ENCODE assay signal across 8 cellular contexts in the genomic region with DNA sequence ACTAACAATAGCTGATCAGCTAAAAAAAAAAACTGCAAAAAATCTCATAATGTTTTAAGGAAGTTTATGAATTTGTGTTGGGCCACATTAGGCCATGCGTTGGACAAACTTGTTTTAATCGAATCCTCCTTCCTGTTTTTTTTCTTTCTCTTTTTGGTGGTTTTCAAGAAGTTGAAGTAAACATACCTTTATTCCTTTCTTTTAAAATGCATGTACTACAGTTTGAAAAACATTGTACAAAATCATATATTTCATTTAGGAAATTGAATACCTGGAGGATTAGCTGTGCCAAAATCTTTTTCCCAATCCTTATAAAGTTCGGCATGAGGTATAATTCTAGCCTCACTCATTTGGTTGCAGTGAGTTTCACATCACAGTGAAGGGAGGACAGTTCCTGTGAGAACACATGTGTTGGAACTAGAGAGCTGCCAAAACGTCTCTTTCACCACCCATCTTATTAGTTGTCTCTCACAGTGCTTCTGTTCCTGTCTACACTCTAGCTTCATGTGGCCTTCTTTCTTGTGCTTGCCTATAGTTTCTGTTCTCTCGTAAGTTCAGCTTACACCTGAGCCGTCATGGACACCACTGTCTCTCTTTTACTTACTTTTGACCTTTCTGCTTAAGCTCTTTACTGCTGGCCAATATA. TPM values are rescaled to one million over a fixed set of nuclear protein-coding genes. Genes with fewer than 3 reads are reported as not detected.
DNase-seq lines count a peak whose midpoint lies in the region; ATAC-seq and TF ChIP-seq lines count a peak whose summit lies in the region.

No MANE protein-coding gene starts in this region.

- ATAC-seq in GM19452 (IDR thresholded peaks at IDR 0.05; ENCODE audit: unreplicated experiment) (peak; percentile 74), HG03432 (IDR thresholded peaks at IDR 0.05; ENCODE audit: unreplicated experiment) (peak; percentile 82), T-cell (replicated peaks in 1 of 4) (peak; percentile 83 to 91 (median 86)), right cardiac atrium (peak; percentile 69 to 74)

- DNase-seq in ELR (ENCODE audit: low read depth) (peak; percentile 40), T-cell (peak in 16 of 34 experiments; percentile 1 to 31 (median 15)), right cardiac atrium (no peak), uterus (peak in 1 of 2 donors; percentile 53), endothelial cell (ENCODE audit: low spot score) (no peak), foreskin melanocyte (no peak)

- no peaks in the 10 kb centered on the region for H3K27me3 ChIP-seq in right cardiac atrium (ENCODE audit: control insufficient read depth, insufficient read depth)
- no peaks in the 10 kb centered on the region for H3K27me3 ChIP-seq in uterus

- peaks cover 25% of the 10 kb centered on the region for H3K36me3 Mint-ChIP-seq in T-cell
- no peaks in the 10 kb centered on the region for H3K36me3 Mint-ChIP-seq in endothelial cell (ENCODE audit: low read depth, unreplicated experiment)

- H3K36me3 ChIP-seq in uterus: no peaks in the 10 kb centered on the region

- H3K9me3 Mint-ChIP-seq in T-cell (no peaks in the 10 kb centered on the region), endothelial cell (ENCODE audit: unreplicated experiment) (no peaks in the 10 kb centered on the region)

- H3K4me3 Mint-ChIP-seq in T-cell (peak overlapping the region; percentile 80 to 82 (median 81)), endothelial cell (ENCODE audit: unreplicated experiment) (no peak overlapping the region)

- H3K27ac Mint-ChIP-seq in T-cell (peak overlapping the region; percentile 96 to 97), endothelial cell (ENCODE audit: unreplicated experiment) (no peak overlapping the region)

- intact Hi-C loops in right cardiac atrium (cut with DNase I) (no loop called here), uterus (cut with DNase I; ENCODE audit: low total_unique reads) (no loop called here)

- H3K4me1 Mint-ChIP-seq in T-cell (peaks cover 79 to 87% (median 83%) of the 10 kb centered on the region in 3 donors), endothelial cell (ENCODE audit: unreplicated experiment) (peaks cover 6% of the 10 kb centered on the region)

- H3K9me3 ChIP-seq in right cardiac atrium (ENCODE audit: control insufficient read depth, low read length) (no peaks in the 10 kb centered on the region), uterus (no peaks in the 10 kb centered on the region)

- 40% methylated on average over 6 of the region's 6 CpGs for WGBS in right cardiac atrium

- TF ChIP-seq POLR2A in uterus (IDR thresholded peaks at IDR 0.05): peak; percentile 6 to 12

- no peak overlapping the region for H3K27ac ChIP-seq in right cardiac atrium (ENCODE audit: low read length)
- peak overlapping the region; percentile 76 to 83 for H3K27ac ChIP-seq in uterus

- H3K4me1 ChIP-seq in right cardiac atrium (ENCODE audit: control insufficient read depth, insufficient read depth, low read length) (peaks cover 2% of the 10 kb centered on the region), uterus (no peaks in the 10 kb centered on the region)

- POLR2A ChIA-PET in T-cell (lab: Charles Lee): interaction anchor here (0.5 to 1.8 kb wide), 12 partner anchors 9 to 416 kb away, joined by 3 to 13 read pairs (median 6); a partner anchor contains a TSS

- CTCF ChIA-PET in T-cell (lab: Charles Lee): interaction anchor here (0.7 to 2.2 kb wide), 8 partner anchors 9 to 1118 kb away, joined by 3 to 11 read pairs (median 6); no protein-coding TSS in a partner anchor

- no peak for TF ChIP-seq CTCF in uterus (IDR thresholded peaks at IDR 0.05)
- TF ChIP-seq CTCF in endothelial cell (IDR thresholded peaks at IDR 0.05; ENCODE audit: unreplicated experiment): no peak

- H3K27me3 Mint-ChIP-seq in T-cell (no peaks in the 10 kb centered on the region), endothelial cell (ENCODE audit: unreplicated experiment) (no peaks in the 10 kb centered on the region)

- H3K4me3 ChIP-seq in right cardiac atrium (ENCODE audit: low read length): peak overlapping the region; percentile 54
- H3K4me3 ChIP-seq in uterus: peak overlapping the region; percentile 20 to 24

RNA-seq across cellular contexts. Expression of a gene that starts 37.7 kb away (rescaled TPM):
- total RNA-seq in T-cell: 10 to 100 TPM; 22.4 to 38.4 (median 30.8) TPM
- total RNA-seq in right cardiac atrium: 1 to 10 TPM; 5.8 to 8.5 (median 7.0) TPM
- 2.5 TPM for polyA plus RNA-seq in right cardiac atrium
- total RNA-seq in uterus: 10 to 100 TPM; 22.0 to 40.6 (median 27.3) TPM
- 9.5 TPM for total RNA-seq in endothelial cell (ENCODE audit: unreplicated experiment)
